In the genomic region with DNA sequence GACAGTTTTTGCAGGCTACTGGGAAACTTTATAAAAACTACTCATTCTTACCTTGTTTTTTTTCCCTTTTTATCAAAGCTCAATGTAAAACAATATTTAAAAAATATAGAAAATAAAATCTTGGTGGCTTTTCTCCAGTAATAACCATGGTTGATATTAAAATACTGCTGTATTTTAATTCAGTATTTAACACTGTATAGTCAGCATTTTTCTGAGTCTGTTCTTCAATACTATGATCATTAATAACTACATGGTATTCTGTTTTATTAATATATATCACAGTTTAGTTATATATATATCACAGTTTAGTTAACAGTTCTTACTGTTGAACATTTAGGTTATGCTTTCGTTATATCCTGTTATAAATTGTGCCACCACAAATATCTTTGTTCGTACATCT, we compare ENCODE assay signal across 22 cellular contexts.
DNase-seq lines count a peak whose midpoint lies in the region; ATAC-seq, FAIRE-seq and TF ChIP-seq lines count a peak whose summit lies in the region.
"Had no signal": no experiment of that assay in that cellular context is flagged by ENCODE, and none has a peak within 500 bp of the region (broad histone marks: within the 10 kb centered on the region; RNA-seq: fewer than 3 reads in every experiment).

No MANE protein-coding gene starts in this region.

- intact Hi-C loops in PC-9 (cut with micrococcal nuclease; ENCODE audit: unreplicated experiment) (loop anchor here (2.0 kb wide), 1 partner anchor 77 kb away; no protein-coding TSS in a partner anchor), body of pancreas (cut with DNase I) (no loop called here)
- intact Hi-C loops in activated CD4-positive, alpha-beta T cell treated with anti-CD3 and anti-CD28 coated beads, Interleukin-2, amount 10 ng/mL, durations not matched to agents 24 days and 14 days (cut with micrococcal nuclease): no loop called here

- H3K27ac ChIP-seq in PC-9: peak overlapping the region; percentile 56
- H3K27ac ChIP-seq in body of pancreas: peak overlapping the region in 3 of 4 donors; percentile 73 to 82 (median 73)
- H3K27ac ChIP-seq: C4-2B had no signal

- H3K4me1 ChIP-seq in PC-9 (replicated peaks; ENCODE audit: insufficient read depth) (peaks cover 28% of the 10 kb centered on the region), body of pancreas (peaks cover 15% of the 10 kb centered on the region)

- no peaks in the 10 kb centered on the region for H3K9me3 Mint-ChIP-seq in nephron
- no peaks in the 10 kb centered on the region for H3K9me3 Mint-ChIP-seq in activated CD4-positive, alpha-beta T cell treated with anti-CD3 and anti-CD28 coated beads, Interleukin-2, amount 10 ng/mL, durations not matched to agents 24 days and 14 days
- H3K9me3 Mint-ChIP-seq in stimulated activated naive B cell treated with anti-CD40 and anti-IgM and Interleukin-4, amounts not matched to agents 10 μg/mL and 1 μg/mL and 100 μg/mL, for 72 hours: peaks cover 0 to 3% of the 10 kb centered on the region in 2 donors
- H3K9me3 Mint-ChIP-seq: CD4-positive, alpha-beta T cell; HFFc6 had no signal

- FAIRE-seq in A204.1 (lab: Jason Lieb, UNC): peak; percentile 3
- FAIRE-seq: GM12892, GM18507, HTR-8/SVneo had no signal

- peaks cover 4% of the 10 kb centered on the region for H3K9me3 ChIP-seq in PC-9 (ENCODE audit: insufficient read depth, low read depth)
- H3K9me3 ChIP-seq in body of pancreas: no peaks in the 10 kb centered on the region

- no peak for DNase-seq in PC-9
- no peak for DNase-seq in body of pancreas
- no peak for DNase-seq in effector CD8-positive, alpha-beta T cell (lab: John Stamatoyannopoulos, UW)
- no peak for DNase-seq in activated CD4-positive, alpha-beta T cell treated with anti-CD3 and anti-CD28 coated beads, Interleukin-2, amount 10 ng/mL, durations not matched to agents 24 days and 14 days
- no peak for DNase-seq in stimulated activated naive B cell treated with anti-CD40 and anti-IgM and Interleukin-4, amounts not matched to agents 10 μg/mL and 1 μg/mL and 100 μg/mL, for 72 hours
- DNase-seq in NCI-H774 (lab: John Stamatoyannopoulos, UW): no peak
- DNase-seq: ACHN; AML-193; CD4-positive, alpha-beta T cell; DMS153; DMS79; GDM1; GOT3; H7; HFFc6 had no signal

- H3K4me3 ChIP-seq in PC-9 (no peak overlapping the region), body of pancreas (no peak overlapping the region)

- H3K36me3 Mint-ChIP-seq in nephron (ENCODE audit: low read depth): no peaks in the 10 kb centered on the region
- H3K36me3 Mint-ChIP-seq in activated CD4-positive, alpha-beta T cell treated with anti-CD3 and anti-CD28 coated beads, Interleukin-2, amount 10 ng/mL, durations not matched to agents 24 days and 14 days (ENCODE audit: low read depth): no peaks in the 10 kb centered on the region
- no peaks in the 10 kb centered on the region for H3K36me3 Mint-ChIP-seq in stimulated activated naive B cell treated with anti-CD40 and anti-IgM and Interleukin-4, amounts not matched to agents 10 μg/mL and 1 μg/mL and 100 μg/mL, for 72 hours

- no peak for TF ChIP-seq POLR2A in body of pancreas (IDR thresholded peaks at IDR 0.05)

- H3K4me3 Mint-ChIP-seq in nephron: no peak overlapping the region
- H3K4me3 Mint-ChIP-seq in activated CD4-positive, alpha-beta T cell treated with anti-CD3 and anti-CD28 coated beads, Interleukin-2, amount 10 ng/mL, durations not matched to agents 24 days and 14 days: no peak overlapping the region
- H3K4me3 Mint-ChIP-seq in stimulated activated naive B cell treated with anti-CD40 and anti-IgM and Interleukin-4, amounts not matched to agents 10 μg/mL and 1 μg/mL and 100 μg/mL, for 72 hours: no peak overlapping the region
- H3K4me3 Mint-ChIP-seq: CD4-positive, alpha-beta T cell; HFFc6 had no signal

- H2AFZ ChIP-seq in PC-9: no peak overlapping the region

- H3K36me3 ChIP-seq in PC-9 (ENCODE audit: low read depth): no peaks in the 10 kb centered on the region
- no peaks in the 10 kb centered on the region for H3K36me3 ChIP-seq in body of pancreas (replicated peaks in 1 of 2; ENCODE audit: insufficient read depth in 1 of 2, low read depth in 2 of 2)

- H3K27ac Mint-ChIP-seq in nephron: peak overlapping the region in 2 of 3 experiments; percentile 85 to 98
- H3K27ac Mint-ChIP-seq in activated CD4-positive, alpha-beta T cell treated with anti-CD3 and anti-CD28 coated beads, Interleukin-2, amount 10 ng/mL, durations not matched to agents 24 days and 14 days: no peak overlapping the region
- H3K27ac Mint-ChIP-seq in stimulated activated naive B cell treated with anti-CD40 and anti-IgM and Interleukin-4, amounts not matched to agents 10 μg/mL and 1 μg/mL and 100 μg/mL, for 72 hours: no peak overlapping the region
- H3K27ac Mint-ChIP-seq: CD4-positive, alpha-beta T cell; HFFc6 had no signal

- no peaks in the 10 kb centered on the region for H3K4me1 Mint-ChIP-seq in nephron
- H3K4me1 Mint-ChIP-seq in activated CD4-positive, alpha-beta T cell treated with anti-CD3 and anti-CD28 coated beads, Interleukin-2, amount 10 ng/mL, durations not matched to agents 24 days and 14 days: no peaks in the 10 kb centered on the region
- no peaks in the 10 kb centered on the region for H3K4me1 Mint-ChIP-seq in stimulated activated naive B cell treated with anti-CD40 and anti-IgM and Interleukin-4, amounts not matched to agents 10 μg/mL and 1 μg/mL and 100 μg/mL, for 72 hours

- POLR2A ChIA-PET in PC-9 (lab: Charles Lee; ENCODE audit: unreplicated experiment): interaction anchor here (1.2 kb wide), 1 partner anchor 83 kb away, joined by 6 read pairs; no protein-coding TSS in a partner anchor

- H3K27me3 ChIP-seq in PC-9 (ENCODE audit: insufficient read depth, low read depth) (no peaks in the 10 kb centered on the region), body of pancreas (no peaks in the 10 kb centered on the region)

- no peak for ATAC-seq in body of pancreas
- ATAC-seq in stimulated activated naive B cell treated with anti-CD40 and anti-IgM and Interleukin-4, amounts not matched to agents 10 μg/mL and 1 μg/mL and 100 μg/mL, for 72 hours (replicated peaks): no peak
- ATAC-seq: HCT116 had no signal

- TF ChIP-seq CTCF in PC-9 (conservative IDR thresholded peaks at IDR 0.05): no peak
- no peak for TF ChIP-seq CTCF in body of pancreas (IDR thresholded peaks at IDR 0.05)
- TF ChIP-seq CTCF in nephron (IDR thresholded peaks at IDR 0.05; ENCODE audit: unreplicated experiment in 3 of 3): no peak

- BruUV-seq in PC-9 (replicated peaks; lab: Mats Ljungman, UMichigan): no TSS peak

- no peaks in the 10 kb centered on the region for H4K20me1 ChIP-seq in PC-9 (ENCODE audit: insufficient read depth)

- 84 to 92% methylated on average over 2 of the region's 2 CpGs for WGBS in body of pancreas, 2 donors

- no peaks in the 10 kb centered on the region; the same call in 1 of the 2 replicates for H3K9me2 ChIP-seq in PC-9 (ENCODE audit: insufficient read depth)

- H3K4me2 ChIP-seq in PC-9: peak overlapping the region; percentile 46

- H3F3A ChIP-seq in PC-9 (ENCODE audit: insufficient read depth, low read depth): no peaks in the 10 kb centered on the region; the same call in 1 of the 2 replicates

- H3K79me2 ChIP-seq in PC-9 (ENCODE audit: low read depth): no peaks in the 10 kb centered on the region

- no peaks in the 10 kb centered on the region for H3K27me3 Mint-ChIP-seq in nephron (ENCODE audit: low read depth)
- H3K27me3 Mint-ChIP-seq in activated CD4-positive, alpha-beta T cell treated with anti-CD3 and anti-CD28 coated beads, Interleukin-2, amount 10 ng/mL, durations not matched to agents 24 days and 14 days: no peaks in the 10 kb centered on the region
- no peaks in the 10 kb centered on the region for H3K27me3 Mint-ChIP-seq in stimulated activated naive B cell treated with anti-CD40 and anti-IgM and Interleukin-4, amounts not matched to agents 10 μg/mL and 1 μg/mL and 100 μg/mL, for 72 hours
- H3K27me3 Mint-ChIP-seq: CD4-positive, alpha-beta T cell had no signal

- CTCF ChIA-PET in PC-9 (lab: Charles Lee): interaction anchor here (1.3 kb wide), 1 partner anchor 28 kb away, joined by 8 read pairs; no protein-coding TSS in a partner anchor

Comparison
In these comparisons a context has a peak if more than half of its experiments do, and no peak if none do; other contexts are left out.
1. H3K27ac Mint-ChIP-seq: peak in nephron (2 of 3); none in activated CD4-positive, alpha-beta T cell treated with anti-CD3 and anti-CD28 coated beads, Interleukin-2, amount 10 ng/mL, durations not matched to agents 24 days and 14 days (single experiment) and stimulated activated naive B cell treated with anti-CD40 and anti-IgM and Interleukin-4, amounts not matched to agents 10 μg/mL and 1 μg/mL and 100 μg/mL, for 72 hours (single experiment).